ENCODE assay signal across 13 cellular contexts in genomic region chr9:134570151-134570621, GRCh38.
DNase-seq lines count a peak whose midpoint lies in the region; ATAC-seq, FAIRE-seq and TF ChIP-seq lines count a peak whose summit lies in the region.
"Had no signal": no experiment of that assay in that cellular context is flagged by ENCODE, and none has a peak within 500 bp of the region (broad histone marks: within the 10 kb centered on the region; RNA-seq: fewer than 3 reads in every experiment).

No MANE protein-coding gene starts in this region.

- RAD21 ChIA-PET in GM12878 (lab: Charles Lee; ENCODE audit: unreplicated experiment) = no interaction called here

- H3K9me3 Mint-ChIP-seq in natural killer cell = no peaks in the 10 kb centered on the region
- H3K9me3 Mint-ChIP-seq: activated T-helper 2 cell treated with anti-CD3 and anti-CD28 coated beads, Interferon-gamma antibody, Interleukin-2, Interleukin-4, amounts not matched to agents 10 μg/mL and 5 μg/mL and 100 μg/mL, durations not matched to agents 14 hours and 24 hours and 36 hours had no signal

- no peak for TF ChIP-seq EP300 in GM12878 (IDR thresholded peaks at IDR 0.05; ENCODE audit: borderline replicate concordance in 1 of 2, control insufficient read depth in 1 of 2, low read depth in 2 of 2, low read length in 2 of 2)

- TF ChIP-seq RAD21 in GM12878 (IDR thresholded peaks at IDR 0.05; ENCODE audit: insufficient read depth, low read depth, low read length) = no peak

- in situ Hi-C loops in GM12878 (cut with MboI) = no loop called here

- CTCF ChIA-PET in GM12878 (lab: Yijun Ruan, JAX) = no interaction called here

- ATAC-seq in Right ventricle myocardium superior (ENCODE audit: poor library complexity) (no peak), Right ventricle myocardium inferior (no peak), GM12878 (peak; percentile 26; the same call in 1 of the 3 replicates), natural killer cell (peak in 1 of 3 donors; percentile 28), HG02885 (IDR thresholded peaks at IDR 0.05; ENCODE audit: poor library complexity, unreplicated experiment) (no peak)

- POLR2A ChIA-PET in GM12878 (lab: Charles Lee) = no interaction called here

- 10% methylated on average over 10 of the region's 10 CpGs for WGBS in GM12878 (ENCODE audit: insufficient coverage, insufficient replicate concordance, low lambda C conversion rate, missing lambda C conversion rate)

- TF ChIP-seq POLR2A in GM12878 (IDR thresholded peaks at IDR 0.05; ENCODE audit: low read depth, low read length) (no peak), uterus (IDR thresholded peaks at IDR 0.05) (no peak)

- H4K20me1 ChIP-seq in GM12878 (ENCODE audit: control insufficient read depth, insufficient read depth) = no peaks in the 10 kb centered on the region

- H3K27ac Mint-ChIP-seq in natural killer cell = no peak overlapping the region
- H3K27ac Mint-ChIP-seq: activated T-helper 2 cell treated with anti-CD3 and anti-CD28 coated beads, Interferon-gamma antibody, Interleukin-2, Interleukin-4, amounts not matched to agents 10 μg/mL and 5 μg/mL and 100 μg/mL, durations not matched to agents 14 hours and 24 hours and 36 hours had no signal

- no peak for TF ChIP-seq CTCF in GM12878 (IDR thresholded peaks at IDR 0.05 in 2 of 3, conservative IDR thresholded peaks at IDR 0.05 in 1 of 3; ENCODE audit: control insufficient read depth in 2 of 3, extremely low read depth in 1 of 3, insufficient read depth in 1 of 3, low read depth in 3 of 3, low read length in 3 of 3)
- TF ChIP-seq CTCF in natural killer cell (IDR thresholded peaks at IDR 0.05) = no peak
- no peak for TF ChIP-seq CTCF in uterus (IDR thresholded peaks at IDR 0.05)

- H3K9me3 ChIP-seq in GM12878 (replicated peaks; ENCODE audit: control insufficient read depth, insufficient read depth, low read length) (no peaks in the 10 kb centered on the region; the same call in 2 of the 3 replicates), uterus (peaks cover 0 to 6% of the 10 kb centered on the region in 2 donors)

- H3K36me3 ChIP-seq in GM12878 (ENCODE audit: control insufficient read depth in 2 of 2, insufficient read depth in 2 of 2, low read length in 1 of 2) = no peaks in the 10 kb centered on the region
- no peaks in the 10 kb centered on the region for H3K36me3 ChIP-seq in uterus

- H3K36me3 Mint-ChIP-seq in natural killer cell = no peaks in the 10 kb centered on the region

- H3K4me3 ChIP-seq in GM12878 (no peak overlapping the region), uterus (no peak overlapping the region)

- H3K9ac ChIP-seq in GM12878 (ENCODE audit: control insufficient read depth, insufficient read depth, low read length) = no peak overlapping the region

- FAIRE-seq in GM12878 (lab: Jason Lieb, UNC) = no peak

- H3K27me3 ChIP-seq in GM12878 (replicated peaks in 1 of 2; ENCODE audit: control insufficient read depth in 2 of 2, insufficient read depth in 2 of 2, low read length in 1 of 2) = peaks cover 0 to 2% of the 10 kb centered on the region in 2 experiments; a peak in 2 of 4 replicates
- H3K27me3 ChIP-seq in uterus = no peaks in the 10 kb centered on the region

- H2AFZ ChIP-seq in GM12878 (ENCODE audit: control insufficient read depth, low read depth, low read length) = no peak overlapping the region

- H3K27ac ChIP-seq in GM12878 (ENCODE audit: control insufficient read depth, insufficient read depth) = no peak overlapping the region
- H3K27ac ChIP-seq in uterus = no peak overlapping the region

- no peak overlapping the region for H3K4me2 ChIP-seq in GM12878 (ENCODE audit: control insufficient read depth, insufficient read depth)

- H3K79me2 ChIP-seq in GM12878 (ENCODE audit: control insufficient read depth, insufficient read depth, low read length) = no peaks in the 10 kb centered on the region

- no TSS peak for BruUV-seq in GM12878 (replicated peaks; lab: Mats Ljungman, UMichigan)

- SMC1A ChIA-PET in GM12878 (lab: Charles Lee; ENCODE audit: uncharacterized antibody, unreplicated experiment) = no interaction called here

- intact Hi-C loops in Right ventricle myocardium superior (cut with DNase I) = no loop called here
- intact Hi-C loops in Right ventricle myocardium inferior (cut with DNase I) = no loop called here
- intact Hi-C loops in GM12878 (cut with micrococcal nuclease; ENCODE audit: unreplicated experiment) = no loop called here
- intact Hi-C loops in natural killer cell (cut with micrococcal nuclease) = no loop called here
- intact Hi-C loops in uterus (cut with DNase I; ENCODE audit: low total_unique reads) = no loop called here

- H3K4me1 Mint-ChIP-seq in natural killer cell = no peaks in the 10 kb centered on the region

- H3K4me3 Mint-ChIP-seq in natural killer cell = no peak overlapping the region

- DNase-seq in Right ventricle myocardium superior (peak; percentile 39), Right ventricle myocardium inferior (ENCODE audit: missing footprints) (no peak), GM12878 (ENCODE audit: low read depth, low spot score) (no peak), natural killer cell (peak; percentile 13), uterus (peak; percentile 5 to 8), SW 1271 (lab: John Stamatoyannopoulos, UW) (no peak), germinal center (ENCODE audit: low spot score) (no peak)
- DNase-seq: activated CD4-positive, CD25-positive, alpha-beta regulatory T cell; foreskin fibroblast; GF-D8; GOT3 had no signal

- no peaks in the 10 kb centered on the region for H3K27me3 Mint-ChIP-seq in natural killer cell (ENCODE audit: low read depth in 2 of 2)

- no peaks in the 10 kb centered on the region for H3K4me1 ChIP-seq in GM12878 (ENCODE audit: control insufficient read depth, insufficient read depth, low read length)
- H3K4me1 ChIP-seq in uterus = no peaks in the 10 kb centered on the region

TF ChIP-seq in GM12878, 131 proteins besides CTCF, POLR2A, EP300 and RAD21 (continues in another document):
- TF ChIP-seq ZBTB40 (IDR thresholded peaks at IDR 0.05; ENCODE audit: borderline replicate concordance) (no peak), USF1 (IDR thresholded peaks at IDR 0.05; ENCODE audit: borderline replicate concordance, extremely low read length, insufficient read depth, low read depth, low read length) (no peak), SUZ12 (IDR thresholded peaks at IDR 0.05; ENCODE audit: unreplicated experiment) (no peak), EGR1 (IDR thresholded peaks at IDR 0.05; ENCODE audit: borderline replicate concordance in 1 of 2, low read depth in 2 of 2, low read length in 2 of 2) (no peak), RB1 (IDR thresholded peaks at IDR 0.05; ENCODE audit: borderline replicate concordance) (no peak), TBL1XR1 (IDR thresholded peaks at IDR 0.05; ENCODE audit: low read depth, low read length) (no peak), BRCA1 (IDR thresholded peaks at IDR 0.05; ENCODE audit: low read depth, low read length) (no peak), MEF2B (IDR thresholded peaks at IDR 0.05; ENCODE audit: partially characterized antibody, poor library complexity, severe bottlenecking) (no peak), HCFC1 (IDR thresholded peaks at IDR 0.05; ENCODE audit: low read length) (no peak), POLR2AphosphoS2 (IDR thresholded peaks at IDR 0.05; ENCODE audit: low read depth, low read length) (no peak), CHD2 (IDR thresholded peaks at IDR 0.05; ENCODE audit: borderline replicate concordance, low read depth, low read length) (no peak), MTA2 (IDR thresholded peaks at IDR 0.05; ENCODE audit: low read depth) (no peak), ZNF24 (IDR thresholded peaks at IDR 0.05) (no peak), JUND (IDR thresholded peaks at IDR 0.05; ENCODE audit: low read depth, low read length) (no peak)

Comparison
In these comparisons a context has a peak if more than half of its experiments do, and no peak if none do; other contexts are left out.
1. DNase-seq: peak in Right ventricle myocardium superior (single experiment), natural killer cell (single experiment) and uterus (2 of 2); none in Right ventricle myocardium inferior (single experiment), GM12878 (single experiment), SW 1271 (0 of 2) and germinal center (single experiment).